12 cellular contexts compared by ENCODE assay signal in the genomic region with DNA sequence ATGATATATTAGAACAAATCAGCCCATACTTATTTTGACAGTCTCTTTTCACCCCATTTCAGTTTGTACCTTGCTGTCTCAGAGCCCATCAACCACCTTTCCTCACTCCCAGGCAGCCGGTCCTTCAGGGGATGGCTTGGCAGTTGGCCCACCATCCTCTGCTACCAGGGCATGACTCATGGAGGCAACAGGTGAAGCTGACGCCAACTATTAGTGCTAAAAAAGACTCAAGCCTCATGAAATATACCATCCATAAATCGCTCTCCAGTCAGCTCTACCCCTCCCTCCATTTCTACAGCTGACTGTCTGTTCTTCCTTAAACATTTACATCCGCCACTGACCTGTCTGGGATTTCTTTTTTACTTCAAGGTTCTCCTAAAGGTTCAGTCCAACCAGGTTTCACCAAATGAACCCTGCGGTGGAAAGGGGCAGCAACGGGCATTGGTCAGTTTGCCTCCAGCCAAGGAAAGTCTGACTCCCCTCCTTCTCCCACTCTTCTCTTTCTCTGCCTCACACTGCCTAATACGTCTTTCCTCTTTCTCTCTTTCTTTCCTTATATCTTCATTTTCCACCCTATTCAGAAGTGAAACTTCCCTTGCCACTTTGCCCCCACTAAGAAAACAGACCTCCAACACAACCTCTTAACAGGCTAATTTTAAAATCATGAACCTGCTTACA.
DNase-seq lines count a peak whose midpoint lies in the region; ATAC-seq lines count a peak whose summit lies in the region.
"Had no signal": no experiment of that assay in that cellular context is flagged by ENCODE, and none has a peak within 500 bp of the region (broad histone marks: within the 10 kb centered on the region; RNA-seq: fewer than 3 reads in every experiment).

No MANE protein-coding gene starts in this region.

- peaks cover 74% of the 10 kb centered on the region for H3K36me3 Mint-ChIP-seq in activated naive CD8-positive, alpha-beta T cell treated with anti-CD3 and anti-CD28 coated beads, Interleukin-2, amount 10 ng/mL, durations not matched to agents 7 days and 5 days
- peaks cover 19% of the 10 kb centered on the region for H3K36me3 Mint-ChIP-seq in natural killer cell treated with Interleukin-12 subunit alpha and Interleukin-12 subunit beta and Interleukin-15 and Interleukin-18, amount 100 ng/mL, for 72 hours

- H3K27me3 ChIP-seq in H7 (ENCODE audit: control insufficient read depth, insufficient read depth, low read length) (no peaks in the 10 kb centered on the region), mesendoderm (ENCODE audit: insufficient read depth, low read length, poor library complexity) (no peaks in the 10 kb centered on the region)

- no peaks in the 10 kb centered on the region for H3K4me1 ChIP-seq in mesendoderm (ENCODE audit: control insufficient read depth, low read depth, low read length)

- no peak overlapping the region for H4K8ac ChIP-seq in mesendoderm (ENCODE audit: low read depth, low read length)

- peaks cover 52% of the 10 kb centered on the region for H3K4me1 Mint-ChIP-seq in activated naive CD8-positive, alpha-beta T cell treated with anti-CD3 and anti-CD28 coated beads, Interleukin-2, amount 10 ng/mL, durations not matched to agents 7 days and 5 days
- peaks cover 59% of the 10 kb centered on the region in 2 donors for H3K4me1 Mint-ChIP-seq in natural killer cell treated with Interleukin-12 subunit alpha and Interleukin-12 subunit beta and Interleukin-15 and Interleukin-18, amount 100 ng/mL, for 72 hours (ENCODE audit: low read depth in 2 of 2)

- H2BK120ac ChIP-seq in mesendoderm (ENCODE audit: low read depth, low read length): no peak overlapping the region

- H3K4me3 Mint-ChIP-seq in activated naive CD8-positive, alpha-beta T cell treated with anti-CD3 and anti-CD28 coated beads, Interleukin-2, amount 10 ng/mL, durations not matched to agents 7 days and 5 days: no peak overlapping the region
- peak overlapping the region; percentile 26 for H3K4me3 Mint-ChIP-seq in natural killer cell treated with Interleukin-12 subunit alpha and Interleukin-12 subunit beta and Interleukin-15 and Interleukin-18, amount 100 ng/mL, for 72 hours
- H3K4me3 Mint-ChIP-seq: activated CD4-positive, alpha-beta T cell treated with anti-CD3 and anti-CD28 coated beads, Interleukin-2, amount 10 ng/mL, durations not matched to agents 7 days and 5 days; brain had no signal

- no peak overlapping the region for H3K18ac ChIP-seq in mesendoderm (ENCODE audit: low read length)

- peaks cover 3% of the 10 kb centered on the region for H3K9me3 Mint-ChIP-seq in activated naive CD8-positive, alpha-beta T cell treated with anti-CD3 and anti-CD28 coated beads, Interleukin-2, amount 10 ng/mL, durations not matched to agents 7 days and 5 days
- H3K9me3 Mint-ChIP-seq in natural killer cell treated with Interleukin-12 subunit alpha and Interleukin-12 subunit beta and Interleukin-15 and Interleukin-18, amount 100 ng/mL, for 72 hours: no peaks in the 10 kb centered on the region

- H3K4me2 ChIP-seq in mesendoderm (ENCODE audit: low read length): no peak overlapping the region

- no peak overlapping the region for H3K56ac ChIP-seq in mesendoderm (ENCODE audit: low read length)

- no peak overlapping the region for H4K5ac ChIP-seq in mesendoderm (ENCODE audit: low read length)

- POLR2A ChIA-PET in activated naive CD8-positive, alpha-beta T cell treated with anti-CD3 and anti-CD28 coated beads, Interleukin-2, amount 10 ng/mL, durations not matched to agents 7 days and 5 days (lab: Charles Lee): no interaction called here

- no peaks in the 10 kb centered on the region for H3K27me3 Mint-ChIP-seq in activated naive CD8-positive, alpha-beta T cell treated with anti-CD3 and anti-CD28 coated beads, Interleukin-2, amount 10 ng/mL, durations not matched to agents 7 days and 5 days
- H3K27me3 Mint-ChIP-seq in natural killer cell treated with Interleukin-12 subunit alpha and Interleukin-12 subunit beta and Interleukin-15 and Interleukin-18, amount 100 ng/mL, for 72 hours: no peaks in the 10 kb centered on the region
- H3K27me3 Mint-ChIP-seq: activated CD4-positive, alpha-beta T cell treated with anti-CD3 and anti-CD28 coated beads, Interleukin-2, amount 10 ng/mL, durations not matched to agents 7 days and 5 days; brain had no signal

- no peak overlapping the region for H3K9ac ChIP-seq in mesendoderm (ENCODE audit: low read length)

- no peaks in the 10 kb centered on the region for H3K79me1 ChIP-seq in mesendoderm (ENCODE audit: low read length)

- H3K79me2 ChIP-seq in mesendoderm (ENCODE audit: control insufficient read depth, insufficient read depth, low read length): no peaks in the 10 kb centered on the region

- no peaks in the 10 kb centered on the region for H3K36me3 ChIP-seq in H7 (replicated peaks; ENCODE audit: control insufficient read depth, insufficient read depth, low read length)
- no peaks in the 10 kb centered on the region for H3K36me3 ChIP-seq in mesendoderm (ENCODE audit: control insufficient read depth, insufficient read depth, low read length)

- WGBS in mesendoderm (ENCODE audit: extremely low coverage, insufficient coverage, low lambda C conversion rate): 100% methylated on average over 1 of the region's 7 CpGs

- DNase-seq in DMS153 (lab: John Stamatoyannopoulos, UW) (peak; percentile 53), DMS153 treated with DMSO at 0.1 percent for 48 hours (lab: John Stamatoyannopoulos, UW; ENCODE audit: unreplicated experiment) (no peak), LoVo (ENCODE audit: low spot score) (peak; percentile 25), H7 (no peak), mesendoderm (no peak)
- no peak for DNase-seq in activated naive CD8-positive, alpha-beta T cell treated with anti-CD3 and anti-CD28 coated beads, Interleukin-2, amount 10 ng/mL, durations not matched to agents 7 days and 5 days
- DNase-seq in natural killer cell treated with Interleukin-12 subunit alpha and Interleukin-12 subunit beta and Interleukin-15 and Interleukin-18, amount 100 ng/mL, for 72 hours (ENCODE audit: low spot score): no peak
- DNase-seq: activated CD4-positive, alpha-beta T cell treated with anti-CD3 and anti-CD28 coated beads, Interleukin-2, amount 10 ng/mL, durations not matched to agents 7 days and 5 days; GDM1; HCEC 1CT had no signal

- H3K27ac ChIP-seq in mesendoderm (ENCODE audit: low read depth, low read length): no peak overlapping the region

- H2BK15ac ChIP-seq in mesendoderm (replicated peaks; ENCODE audit: low read depth): no peak overlapping the region

- H3K23ac ChIP-seq in mesendoderm (ENCODE audit: low read length): no peak overlapping the region

- H3K4ac ChIP-seq in mesendoderm (ENCODE audit: low read depth, low read length): no peak overlapping the region

- no peak for ATAC-seq in activated naive CD8-positive, alpha-beta T cell treated with anti-CD3 and anti-CD28 coated beads, Interleukin-2, amount 10 ng/mL, durations not matched to agents 7 days and 5 days (ENCODE audit: low read depth)
- no peak for ATAC-seq in natural killer cell treated with Interleukin-12 subunit alpha and Interleukin-12 subunit beta and Interleukin-15 and Interleukin-18, amount 100 ng/mL, for 72 hours
- no peak for ATAC-seq in GM21360 (IDR thresholded peaks at IDR 0.05; ENCODE audit: unreplicated experiment)

- no peak overlapping the region for H2AK5ac ChIP-seq in mesendoderm (ENCODE audit: low read length)

- peak overlapping the region; percentile 54 for H3K27ac Mint-ChIP-seq in activated naive CD8-positive, alpha-beta T cell treated with anti-CD3 and anti-CD28 coated beads, Interleukin-2, amount 10 ng/mL, durations not matched to agents 7 days and 5 days
- H3K27ac Mint-ChIP-seq in natural killer cell treated with Interleukin-12 subunit alpha and Interleukin-12 subunit beta and Interleukin-15 and Interleukin-18, amount 100 ng/mL, for 72 hours: peak overlapping the region; percentile 72 to 90
- H3K27ac Mint-ChIP-seq: activated CD4-positive, alpha-beta T cell treated with anti-CD3 and anti-CD28 coated beads, Interleukin-2, amount 10 ng/mL, durations not matched to agents 7 days and 5 days had no signal

- no peak overlapping the region for H3K4me3 ChIP-seq in H7 (ENCODE audit: insufficient read depth, low read depth, low read length)
- no peak overlapping the region for H3K4me3 ChIP-seq in mesendoderm (ENCODE audit: low read length)

- no peak overlapping the region for H2BK5ac ChIP-seq in mesendoderm (ENCODE audit: low read length)

Comparison
In these comparisons a context has a peak if more than half of its experiments do, and no peak if none do; other contexts are left out.
1. DNase-seq: peak in DMS153 (single experiment) and LoVo (single experiment); none in DMS153 treated with DMSO at 0.1 percent for 48 hours (single experiment), activated naive CD8-positive, alpha-beta T cell treated with anti-CD3 and anti-CD28 coated beads, Interleukin-2, amount 10 ng/mL, durations not matched to agents 7 days and 5 days (single experiment), natural killer cell treated with Interleukin-12 subunit alpha and Interleukin-12 subunit beta and Interleukin-15 and Interleukin-18, amount 100 ng/mL, for 72 hours (single experiment), H7 (single experiment) and mesendoderm (single experiment).